ENCODE assay signal across 13 cellular contexts in the genomic region with DNA sequence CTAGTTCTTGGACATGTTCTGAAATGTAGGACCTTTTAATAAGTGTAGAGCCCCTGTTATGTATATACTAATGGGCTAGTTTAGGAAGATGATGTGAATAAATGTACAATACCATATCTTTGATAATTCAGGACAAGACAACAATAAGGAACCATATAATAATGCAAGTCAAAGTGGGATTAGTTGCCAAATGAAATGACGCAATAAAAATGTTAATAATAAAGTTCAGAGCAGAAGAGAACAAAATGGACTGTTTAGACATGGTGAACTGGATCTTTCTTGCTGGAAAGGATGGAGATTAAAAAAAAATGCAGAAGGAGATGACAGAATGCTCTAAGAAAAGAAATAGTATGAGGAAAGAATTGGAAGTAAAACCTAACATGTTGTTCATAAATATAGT. TPM values are rescaled to one million over a fixed set of nuclear protein-coding genes. Genes with fewer than 3 reads are reported as not detected.
DNase-seq lines count a peak whose midpoint lies in the region; ATAC-seq, FAIRE-seq and TF ChIP-seq lines count a peak whose summit lies in the region.
"Had no signal": no experiment of that assay in that cellular context is flagged by ENCODE, and none has a peak within 500 bp of the region (broad histone marks: within the 10 kb centered on the region; RNA-seq: fewer than 3 reads in every experiment).

No MANE protein-coding gene starts in this region.

- H4K5ac ChIP-seq in IMR-90 (ENCODE audit: low read depth, low read length), result no peak overlapping the region

- no peak overlapping the region for H2BK5ac ChIP-seq in IMR-90 (ENCODE audit: low read depth, low read length, poor library complexity, severe bottlenecking)

- 28% methylated on average over 1 of the region's 1 CpG for WGBS in HepG2 (ENCODE audit: low lambda C conversion rate)
- WGBS in right lobe of liver (ENCODE audit: insufficient coverage, low coverage, low lambda C conversion rate, missing lambda C conversion rate), result 71% methylated on average over 1 of the region's 1 CpG
- WGBS in IMR-90 (ENCODE audit: extremely low coverage in 2 of 2, insufficient read length in 1 of 2), 2 experiments, result no CpG with 5 or more reads among the region's 1 CpG
- 0% methylated on average over 1 of the region's 1 CpG for WGBS in K562 (ENCODE audit: insufficient coverage, low coverage, missing lambda C conversion rate)

- H3K23ac ChIP-seq in IMR-90 (ENCODE audit: low read depth, low read length), result no peak overlapping the region

- TF ChIP-seq POLR2A in HepG2 (IDR thresholded peaks at IDR 0.05; ENCODE audit: insufficient read depth in 1 of 2, low read depth in 2 of 2, low read length in 2 of 2), result no peak
- no peak for TF ChIP-seq POLR2A in right lobe of liver (IDR thresholded peaks at IDR 0.05)
- no peak for TF ChIP-seq POLR2A in IMR-90 (IDR thresholded peaks at IDR 0.05; ENCODE audit: low read depth, low read length)
- TF ChIP-seq POLR2A in K562 (conservative IDR thresholded peaks at IDR 0.05), result no peak

- dilution Hi-C loops in IMR-90 (cut with HindIII; ENCODE audit: low sequenced_read_pairs, unreplicated experiment), result no loop called here

- no peak overlapping the region for H4K8ac ChIP-seq in IMR-90 (ENCODE audit: low read depth in 2 of 2, low read length in 2 of 2)

- no peaks in the 10 kb centered on the region for H3K9me1 ChIP-seq in IMR-90 (ENCODE audit: insufficient read depth, low read length)
- H3K9me1 ChIP-seq in K562 (ENCODE audit: control insufficient read depth, insufficient read depth, low read length), result no peaks in the 10 kb centered on the region

- CTCF ChIA-PET in HepG2 (lab: Yijun Ruan, JAX; ENCODE audit: low intra/inter-chr PET ratio, low total read pairs), result no interaction called here
- CTCF ChIA-PET in IMR-90 (lab: Yijun Ruan, JAX), result interaction anchor here (0.6 kb wide), 1 partner anchor 18 kb away, joined by 5 read pairs; no protein-coding TSS in a partner anchor
- CTCF ChIA-PET in K562 (lab: Yijun Ruan, JAX; ENCODE audit: low intra/inter-chr PET ratio), result no interaction called here

- no peaks in the 10 kb centered on the region for H3K9me3 ChIP-seq in HepG2 (ENCODE audit: low read length)
- H3K9me3 ChIP-seq in right lobe of liver, result no peaks in the 10 kb centered on the region
- no peaks in the 10 kb centered on the region for H3K9me3 ChIP-seq in IMR-90 (ENCODE audit: control insufficient read depth, insufficient read depth, low read length)
- no peaks in the 10 kb centered on the region for H3K9me3 ChIP-seq in K562 (replicated peaks; ENCODE audit: control insufficient read depth, insufficient read depth, low read depth, low read length)
- H3K9me3 ChIP-seq: A549, BE2C had no signal

- H3K4me2 ChIP-seq in HepG2 (ENCODE audit: low read depth, low read length), result peak overlapping the region; percentile 46; the same call in 1 of the 2 replicates
- no peak overlapping the region for H3K4me2 ChIP-seq in IMR-90 (ENCODE audit: low read depth, low read length)
- H3K4me2 ChIP-seq in K562 (ENCODE audit: insufficient read depth, low read length), result no peak overlapping the region
- H3K4me2 ChIP-seq: A549, GM23338 had no signal

- TF ChIP-seq RAD21 in HepG2 (CRISPR knock-in tag; IDR thresholded peaks at IDR 0.05) (no peak), IMR-90 (IDR thresholded peaks at IDR 0.05; ENCODE audit: low read length) (no peak), K562 (CRISPR knock-in tag; conservative IDR thresholded peaks at IDR 0.05 in 1 of 2, IDR thresholded peaks at IDR 0.05 in 1 of 2) (no peak)

- no peak overlapping the region for H3K14ac ChIP-seq in IMR-90 (replicated peaks; ENCODE audit: low read depth, low read length)

- intact Hi-C loops in HepG2 (cut with micrococcal nuclease; ENCODE audit: unreplicated experiment) (no loop called here), right lobe of liver (cut with DNase I) (no loop called here), IMR-90 (cut with micrococcal nuclease) (no loop called here), K562 (cut with micrococcal nuclease) (no loop called here)

- TF ChIP-seq EP300 in HepG2 (IDR thresholded peaks at IDR 0.05; ENCODE audit: low read depth in 2 of 2, low read length in 2 of 2), result no peak
- no peak for TF ChIP-seq EP300 in HepG2 (CRISPR knock-in tag; IDR thresholded peaks at IDR 0.05; ENCODE audit: borderline replicate concordance)
- no peak for TF ChIP-seq EP300 in K562 (IDR thresholded peaks at IDR 0.05; ENCODE audit: low read length)

- no peak overlapping the region for H3K56ac ChIP-seq in IMR-90 (ENCODE audit: extremely low read depth, insufficient read depth, low read length)

- H3K27ac ChIP-seq in HepG2 (ENCODE audit: extremely low read length, insufficient read depth, low read length) (no peak overlapping the region), right lobe of liver (no peak overlapping the region), IMR-90 (ENCODE audit: insufficient read depth, low read length) (no peak overlapping the region), K562 (ENCODE audit: extremely low read depth, low read depth, low read length) (no peak overlapping the region)
- H3K27ac ChIP-seq: A549 had no signal

- no peaks in the 10 kb centered on the region for H3K79me1 ChIP-seq in IMR-90 (ENCODE audit: low read depth in 1 of 2, low read length in 2 of 2)

- FAIRE-seq in HepG2 (lab: Jason Lieb, UNC) (no peak), K562 (lab: Jason Lieb, UNC) (no peak)
- FAIRE-seq: A549 had no signal

- in situ Hi-C loops in HepG2 (cut with HindIII; ENCODE audit: extremely low pct_ligation_motif_present, low pct_unique_long_range_greater_than_20kb) (no loop called here), IMR-90 (cut with MboI; ENCODE audit: low sequenced_read_pairs) (no loop called here), K562 (cut with MboI) (no loop called here)

- H4K91ac ChIP-seq in IMR-90 (ENCODE audit: insufficient read depth, low read depth, low read length), result no peak overlapping the region

- H3K79me2 ChIP-seq in HepG2 (ENCODE audit: insufficient read depth, low read length) (no peaks in the 10 kb centered on the region), K562 (ENCODE audit: control insufficient read depth, insufficient read depth, low read length) (no peaks in the 10 kb centered on the region)

- H3K18ac ChIP-seq in IMR-90 (ENCODE audit: low read depth, low read length), result no peak overlapping the region

- POLR2A ChIA-PET in HepG2 (lab: Yijun Ruan, JAX), result no interaction called here
- POLR2A ChIA-PET in IMR-90 (lab: Charles Lee; ENCODE audit: unreplicated experiment), result no interaction called here
- POLR2A ChIA-PET in K562 (lab: Yijun Ruan, JAX), result no interaction called here

- no peak for TF ChIP-seq CTCF in HepG2 (CRISPR knock-in tag; IDR thresholded peaks at IDR 0.05)
- no peak for TF ChIP-seq CTCF in right lobe of liver (IDR thresholded peaks at IDR 0.05)
- TF ChIP-seq CTCF in IMR-90 (conservative IDR thresholded peaks at IDR 0.05; ENCODE audit: low read depth, low read length), result no peak
- TF ChIP-seq CTCF in K562 (IDR thresholded peaks at IDR 0.05 in 2 of 3, conservative IDR thresholded peaks at IDR 0.05 in 1 of 3; ENCODE audit: insufficient read depth in 2 of 3, low read depth in 1 of 3, low read length in 3 of 3), result no peak

- H3K27me3 ChIP-seq in HepG2 (ENCODE audit: control insufficient read depth in 1 of 2, insufficient read depth in 2 of 2, low read length in 2 of 2) (no peaks in the 10 kb centered on the region), right lobe of liver (no peaks in the 10 kb centered on the region), IMR-90 (ENCODE audit: control insufficient read depth, insufficient read depth, low read length) (no peaks in the 10 kb centered on the region), K562 (ENCODE audit: control insufficient read depth in 2 of 2, insufficient read depth in 2 of 2, low read length in 2 of 2) (no peaks in the 10 kb centered on the region)
- H3K27me3 ChIP-seq: BE2C had no signal

- no peak overlapping the region for H2BK120ac ChIP-seq in IMR-90 (ENCODE audit: low read depth, low read length)

- H2AFZ ChIP-seq in HepG2 (ENCODE audit: low read length) (no peak overlapping the region), IMR-90 (replicated peaks; ENCODE audit: low read length, poor library complexity) (no peak overlapping the region), K562 (ENCODE audit: low read depth, low read length) (no peak overlapping the region)
- H2AFZ ChIP-seq: GM23338 had no signal

- no peak overlapping the region for H3K4ac ChIP-seq in IMR-90 (ENCODE audit: low read depth, low read length)

- H3K4me1 ChIP-seq in HepG2 (ENCODE audit: insufficient read depth, low read length), result no peaks in the 10 kb centered on the region
- H3K4me1 ChIP-seq in right lobe of liver, result no peaks in the 10 kb centered on the region
- H3K4me1 ChIP-seq in IMR-90 (ENCODE audit: control insufficient read depth, insufficient read depth, low read length), result no peaks in the 10 kb centered on the region
- H3K4me1 ChIP-seq in K562 (replicated peaks in 1 of 2; ENCODE audit: control insufficient read depth in 2 of 2, insufficient read depth in 2 of 2, low read length in 2 of 2), result no peaks in the 10 kb centered on the region
- H3K4me1 ChIP-seq: A549, BE2C had no signal

- no peak overlapping the region for H2BK15ac ChIP-seq in IMR-90 (ENCODE audit: low read depth, low read length)

- no peak overlapping the region for H2AK9ac ChIP-seq in IMR-90 (replicated peaks; ENCODE audit: low read depth, low read length, poor library complexity)

- no peak for ATAC-seq in HepG2
- no peak for ATAC-seq in right lobe of liver
- ATAC-seq in IMR-90 (ENCODE audit: low read depth), result no peak
- ATAC-seq in K562, result no peak
- ATAC-seq in GM18907 (IDR thresholded peaks at IDR 0.05; ENCODE audit: unreplicated experiment), result no peak
- ATAC-seq: A549, GM23338 had no signal

- H3K4me3 ChIP-seq in HepG2 (replicated peaks in 1 of 3; ENCODE audit: insufficient read depth in 1 of 3, low read depth in 2 of 3, low read length in 3 of 3), result no peak overlapping the region
- no peak overlapping the region for H3K4me3 ChIP-seq in right lobe of liver
- no peak overlapping the region for H3K4me3 ChIP-seq in IMR-90 (ENCODE audit: insufficient read depth, low read depth, low read length)
- H3K4me3 ChIP-seq in K562, result no peak overlapping the region
- H3K4me3 ChIP-seq: A549, GM23338 had no signal

- no peak overlapping the region for H2BK20ac ChIP-seq in IMR-90 (ENCODE audit: low read depth, low read length)

- no TSS peak for BruUV-seq in HepG2 (replicated peaks; lab: Mats Ljungman, UMichigan)
- no TSS peak for BruUV-seq in IMR-90 (replicated peaks; lab: Mats Ljungman, UMichigan)
- BruUV-seq in K562 (replicated peaks; lab: Mats Ljungman, UMichigan), result no TSS peak

- H3K9ac ChIP-seq in HepG2 (ENCODE audit: insufficient read depth, low read depth, low read length) (no peak overlapping the region), IMR-90 (ENCODE audit: low read depth, low read length) (no peak overlapping the region), K562 (ENCODE audit: insufficient read depth in 1 of 2, low read depth in 2 of 2, low read length in 2 of 2) (no peak overlapping the region)

- H4K20me1 ChIP-seq in HepG2 (ENCODE audit: insufficient read depth, low read length), result no peaks in the 10 kb centered on the region
- H4K20me1 ChIP-seq in IMR-90 (ENCODE audit: insufficient read depth, low read length), result no peaks in the 10 kb centered on the region
- no peaks in the 10 kb centered on the region for H4K20me1 ChIP-seq in K562 (replicated peaks; ENCODE audit: control insufficient read depth, insufficient read depth, low read length)

- H2AK5ac ChIP-seq in IMR-90 (ENCODE audit: low read depth, low read length), result no peak overlapping the region

- H3K36me3 ChIP-seq in HepG2 (replicated peaks in 1 of 2; ENCODE audit: control insufficient read depth in 1 of 2, insufficient read depth in 2 of 2, low read length in 2 of 2), result no peaks in the 10 kb centered on the region
- H3K36me3 ChIP-seq in right lobe of liver, result no peaks in the 10 kb centered on the region
- H3K36me3 ChIP-seq in IMR-90 (ENCODE audit: control insufficient read depth, insufficient read depth, low read length), result no peaks in the 10 kb centered on the region
- no peaks in the 10 kb centered on the region for H3K36me3 ChIP-seq in K562 (ENCODE audit: control insufficient read depth, insufficient read depth, low read length)
- H3K36me3 ChIP-seq: BE2C had no signal

- DNase-seq in HepG2 (ENCODE audit: low spot score), result no peak
- DNase-seq in right lobe of liver, result no peak
- DNase-seq in IMR-90, result no peak
- DNase-seq in K562 (ENCODE audit: extremely low read depth in 1 of 4, low spot score in 3 of 4), result no peak
- no peak for DNase-seq in NCI-H345 (lab: John Stamatoyannopoulos, UW)
- DNase-seq in C1 segment of cervical spinal cord (lab: John Stamatoyannopoulos, UW), result no peak
- DNase-seq: BE2C, Calu3, DMS 273 treated with DMSO at 0.1 percent for 48 hours, H7 had no signal

RNA-seq across cellular contexts. Expression of gene MMADHC, which starts 43.7 kb away (rescaled TPM):
- total RNA-seq in HepG2 (2016; rRNA removed; fragmentation: Illumina TruSeq; extraction: Trizol) (210 and 304 TPM in 2 replicates), right lobe of liver (10 to 100 TPM; 59.9 to 84.9 (median 66.2) TPM), IMR-90 (2012; rRNA removed) (112 and 159 TPM in 2 replicates), K562 (2014; rRNA removed) (158 and 187 TPM in 2 replicates), K562 (2014; rRNA removed; fragmentation: Illumina TruSeq; extraction: Trizol) (393 and 449 TPM in 2 replicates), K562 (2015; rRNA removed; fragmentation: Illumina TruSeq; extraction: Trizol) (258 and 284 TPM in 2 replicates), K562 (2021) (237 and 256 TPM in 2 replicates)
- 60.5 and 63.1 TPM in 2 replicates for total RNA-seq in HepG2 (2016; cell fraction: cytosol; rRNA removed; fragmentation: Illumina TruSeq; extraction: Trizol; ENCODE audit: low read depth)
- 211 and 325 TPM in 2 replicates for total RNA-seq in HepG2 (2016; cell fraction: insoluble cytoplasmic fraction; rRNA removed; fragmentation: Illumina TruSeq; extraction: Trizol)
- total RNA-seq in HepG2 (2016; cell fraction: membrane; rRNA removed; fragmentation: Illumina TruSeq; extraction: Trizol), result 113 and 123 TPM in 2 replicates
- 92.8 and 108 TPM in 2 replicates for total RNA-seq in HepG2 (2016; cell fraction: nucleus; rRNA removed; fragmentation: Illumina TruSeq; extraction: Trizol)
- polyA plus RNA-seq in HepG2 (2011; rRNA removed) (60.5 and 90.2 TPM in 2 replicates), IMR-90 (2012; rRNA removed) (57.5 and 62.6 TPM in 2 replicates), K562 (2011; rRNA removed) (175 and 270 TPM in 2 replicates), K562 (2014; fragmentation: Illumina TruSeq; extraction: Trizol) (271 and 289 TPM in 2 replicates), K562 (2014; fragmentation: Nextera tagmentation; extraction: Ambion mirVana) (100 to 1,000 TPM; 729 to 850 TPM), K562 (2014; rRNA removed) (202 and 223 TPM in 2 replicates)
- polyA plus RNA-seq in HepG2 (2011; cell fraction: cytosol; rRNA removed), result 45.8 and 60.2 TPM in 2 replicates
- polyA plus RNA-seq in HepG2 (2011; cell fraction: nucleus; rRNA removed), result 17.7 and 21.2 TPM in 2 replicates
- polyA plus RNA-seq in HepG2 (2012), result 129 and 162 TPM in 2 replicates
- 46.3 and 52.4 TPM in 2 replicates for polyA plus RNA-seq in HepG2 (2016; cell fraction: cytosol; fragmentation: Illumina TruSeq; extraction: Trizol; ENCODE audit: low read depth)
- 217 and 252 TPM in 2 replicates for polyA plus RNA-seq in HepG2 (2016; cell fraction: insoluble cytoplasmic fraction; fragmentation: Illumina TruSeq; extraction: Trizol; ENCODE audit: low read depth)
- 79.1 and 79.5 TPM in 2 replicates for polyA plus RNA-seq in HepG2 (2016; cell fraction: membrane; fragmentation: Illumina TruSeq; extraction: Trizol; ENCODE audit: low read depth)
- 79.8 and 83.2 TPM in 2 replicates for polyA plus RNA-seq in HepG2 (2016; cell fraction: nucleus; fragmentation: Illumina TruSeq; extraction: Trizol; ENCODE audit: insufficient read depth, low read depth)
- polyA minus RNA-seq in HepG2 (2011; rRNA and poly(A)+ RNA removed; ENCODE audit: low replicate concordance), result 56.9 and 58.5 TPM in 2 replicates
- 65.8 and 69.6 TPM in 2 replicates for polyA minus RNA-seq in HepG2 (2011; cell fraction: cytosol; rRNA and poly(A)+ RNA removed)
- polyA minus RNA-seq in HepG2 (2011; cell fraction: nucleus; rRNA and poly(A)+ RNA removed), result 83.3 and 106 TPM in 2 replicates
- 18.3 and 20.7 TPM in 2 replicates for polyA plus RNA-seq in IMR-90 (2012; cell fraction: cytosol; rRNA removed)
- polyA plus RNA-seq in IMR-90 (2012; cell fraction: nucleus; rRNA removed; ENCODE audit: low replicate concordance), result 4.9 and 22.1 TPM in 2 replicates
- total RNA-seq in K562 (2011; cell fraction: chromatin; rRNA removed; ENCODE audit: low replicate concordance), result 40.5 and 87.9 TPM in 2 replicates
- 30.2 and 36.1 TPM in 2 replicates for total RNA-seq in K562 (2011; cell fraction: nucleolus; rRNA removed)
- 71.1 and 78.1 TPM in 2 replicates for total RNA-seq in K562 (2011; cell fraction: nucleoplasm; rRNA removed)
- polyA plus RNA-seq in K562 (2011; cell fraction: cytosol; rRNA removed), result 61.6 and 110 TPM in 2 replicates
- 33.5 and 55.7 TPM in 2 replicates for polyA plus RNA-seq in K562 (2011; cell fraction: nucleus; rRNA removed)
- 228 and 267 TPM in 2 replicates for polyA plus RNA-seq in K562 (2012)
- polyA minus RNA-seq in K562 (2011; rRNA and poly(A)+ RNA removed), result 309 and 346 TPM in 2 replicates
- 79.4 and 123 TPM in 2 replicates for polyA minus RNA-seq in K562 (2011; cell fraction: cytosol; rRNA and poly(A)+ RNA removed)
- 48.5 and 95.6 TPM in 2 replicates for polyA minus RNA-seq in K562 (2011; cell fraction: nucleus; rRNA and poly(A)+ RNA removed)

Comparison
In these comparisons a context has a peak if more than half of its experiments do, and no peak if none do; other contexts are left out.
1. Of the 241 proteins assayed by ChIP-seq in both HepG2 and K562: peak only in HepG2: none; only in K562: CEBPG; in both: CEBPB; in neither: 237; mixed calls (peak in some experiments, not most) for 2.